1 cellular context compared by ENCODE assay signal in genomic region chr13:48496271-48496670, GRCh38.
TF ChIP-seq lines count a peak whose summit lies in the region.

No MANE protein-coding gene starts in this region.

TF ChIP-seq in endothelial cell of umbilical vein, 7 proteins besides CTCF, POLR2A, EP300 and RAD21 (continued from another document):
- TF ChIP-seq FOS (IDR thresholded peaks at IDR 0.05; ENCODE audit: borderline replicate concordance, insufficient read depth, low read length) = no peak
